1 cellular context compared by ENCODE assay signal in the genomic region with DNA sequence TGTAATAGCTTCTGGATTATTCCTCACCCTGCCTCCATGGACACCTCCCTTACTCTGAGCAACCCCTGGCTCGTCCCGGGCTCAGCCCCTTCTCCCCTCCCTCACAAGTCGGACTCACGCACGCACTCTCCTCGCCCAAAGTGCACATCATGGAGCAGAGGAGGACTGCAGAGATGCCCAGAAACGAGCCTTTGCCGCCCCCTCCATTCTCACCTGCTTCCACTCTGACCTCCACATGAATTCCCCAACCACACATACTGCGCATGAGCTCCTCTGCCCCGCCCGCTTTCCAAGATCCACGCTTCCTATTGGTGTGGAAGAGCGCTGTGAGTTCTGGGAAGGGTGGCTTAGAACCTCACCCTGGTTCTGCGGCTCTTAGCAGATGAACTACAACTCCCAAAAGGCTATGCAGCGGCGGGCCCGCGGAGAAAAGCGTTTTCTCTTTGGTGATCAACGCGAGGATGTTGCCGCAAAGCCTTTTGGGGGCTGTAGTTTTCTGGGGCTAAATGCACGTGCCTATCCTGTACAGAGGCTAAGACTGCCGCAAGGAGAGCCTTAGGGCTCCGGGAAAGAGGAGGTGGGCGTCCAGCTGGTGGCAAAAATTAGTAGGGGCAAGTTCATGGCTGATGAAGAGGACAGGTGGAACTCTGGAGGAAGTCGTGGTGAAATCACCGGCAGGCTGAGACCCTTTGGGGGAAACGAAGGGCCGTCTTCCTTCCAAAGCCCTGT.
TF ChIP-seq lines count a peak whose summit lies in the region.

A gene (minus strand): TSS at position 261 of the 729 bp plus-strand sequence. CDS start 1,618 bp downstream, outside the sequence.

TF ChIP-seq in HepG2, 621 proteins besides CTCF, POLR2A, EP300 and RAD21 (continued from another document and continues in another):
- TF ChIP-seq ZMYM3 (CRISPR knock-in tag; IDR thresholded peaks at IDR 0.05) (peak; percentile 27; the same call in 1 of the 2 replicates), ZNF496 (CRISPR knock-in tag; IDR thresholded peaks at IDR 0.05; ENCODE audit: insufficient replicate concordance) (no peak), ZNF546 (CRISPR knock-in tag; conservative IDR thresholded peaks at IDR 0.05) (0 out of 2 replicates have a peak, but pooled peaks have one; percentile 41), ZZZ3 (CRISPR knock-in tag; IDR thresholded peaks at IDR 0.05; ENCODE audit: borderline replicate concordance) (peak; percentile 72; the same call in 1 of the 2 replicates), SALL1 (CRISPR knock-in tag; IDR thresholded peaks at IDR 0.05) (peak; percentile 76), MBNL3 (CRISPR knock-in tag; conservative IDR thresholded peaks at IDR 0.05) (no peak), TMF1 (CRISPR knock-in tag; IDR thresholded peaks at IDR 0.05; ENCODE audit: low read depth) (no peak), TBX2 (CRISPR knock-in tag; IDR thresholded peaks at IDR 0.05; ENCODE audit: borderline replicate concordance) (peak; percentile 86), HCFC1 (IDR thresholded peaks at IDR 0.05; ENCODE audit: low read depth, low read length) (peak; percentile 99), CEBPB (IDR thresholded peaks at IDR 0.05; ENCODE audit: borderline replicate concordance, low read depth, low read length) (no peak), HOXA3 (CRISPR knock-in tag; IDR thresholded peaks at IDR 0.05) (peak; percentile 82), ERF (CRISPR knock-in tag; IDR thresholded peaks at IDR 0.05) (peak; percentile 96), KLF9 (CRISPR knock-in tag; IDR thresholded peaks at IDR 0.05; ENCODE audit: low read depth) (peak; percentile 72; the same call in 1 of the 2 replicates), JUN (CRISPR knock-in tag; IDR thresholded peaks at IDR 0.05) (peak; percentile 63; the same call in 1 of the 2 replicates), PHF20 (CRISPR knock-in tag; IDR thresholded peaks at IDR 0.05) (peak; percentile 71), ZNF703 (CRISPR knock-in tag; IDR thresholded peaks at IDR 0.05; ENCODE audit: borderline replicate concordance) (no peak), TOPORS (CRISPR knock-in tag; IDR thresholded peaks at IDR 0.05) (peak; percentile 20; the same call in 1 of the 2 replicates), CBX2 (IDR thresholded peaks at IDR 0.05; ENCODE audit: low read depth, low read length) (no peak), CBX2 (CRISPR knock-in tag; IDR thresholded peaks at IDR 0.05; ENCODE audit: low read depth) (no peak), LCORL (IDR thresholded peaks at IDR 0.05) (no peak), LCORL (CRISPR knock-in tag; IDR thresholded peaks at IDR 0.05) (peak; percentile 68), TBL1XR1 (IDR thresholded peaks at IDR 0.05; ENCODE audit: borderline replicate concordance, low read length, partially characterized antibody) (peak; percentile 78), U2AF1 (optimal IDR thresholded peaks at IDR 0.05; ENCODE audit: low read depth, low read length) (peak; percentile 68), NONO (IDR thresholded peaks at IDR 0.05) (no peak), NONO (CRISPR knock-in tag; conservative IDR thresholded peaks at IDR 0.05) (peak; percentile 32; the same call in 1 of the 2 replicates), ZNF468 (CRISPR knock-in tag; IDR thresholded peaks at IDR 0.05) (no peak), TEAD3 (CRISPR knock-in tag; optimal IDR thresholded peaks at IDR 0.05; ENCODE audit: borderline replicate concordance) (peak; percentile 85), ZNF33A (CRISPR knock-in tag; IDR thresholded peaks at IDR 0.05; ENCODE audit: borderline replicate concordance) (no peak), NR2F1 (CRISPR knock-in tag; IDR thresholded peaks at IDR 0.05) (0 out of 4 replicates have a peak, but pooled peaks of 1 of the 2 experiments have one; percentile 13), ZNF3 (CRISPR knock-in tag; IDR thresholded peaks at IDR 0.05) (no peak), MXD4 (CRISPR knock-in tag; IDR thresholded peaks at IDR 0.05) (peak; percentile 99), ZNF598 (CRISPR knock-in tag; IDR thresholded peaks at IDR 0.05; ENCODE audit: borderline replicate concordance) (peak; percentile 78; the same call in 1 of the 2 replicates), GABPA (IDR thresholded peaks at IDR 0.05; ENCODE audit: low read depth, low read length) (0 out of 2 replicates have a peak, but pooled peaks have one; percentile 16), GABPA (CRISPR knock-in tag; IDR thresholded peaks at IDR 0.05; ENCODE audit: low read depth) (peak; percentile 90), ATF7-NPFF (CRISPR knock-in tag; IDR thresholded peaks at IDR 0.05; ENCODE audit: low read depth) (peak; percentile 72; the same call in 1 of the 2 replicates), ZBTB7A (CRISPR knock-in tag; IDR thresholded peaks at IDR 0.05) (no peak)
- TF ChIP-seq, protein P1, sequence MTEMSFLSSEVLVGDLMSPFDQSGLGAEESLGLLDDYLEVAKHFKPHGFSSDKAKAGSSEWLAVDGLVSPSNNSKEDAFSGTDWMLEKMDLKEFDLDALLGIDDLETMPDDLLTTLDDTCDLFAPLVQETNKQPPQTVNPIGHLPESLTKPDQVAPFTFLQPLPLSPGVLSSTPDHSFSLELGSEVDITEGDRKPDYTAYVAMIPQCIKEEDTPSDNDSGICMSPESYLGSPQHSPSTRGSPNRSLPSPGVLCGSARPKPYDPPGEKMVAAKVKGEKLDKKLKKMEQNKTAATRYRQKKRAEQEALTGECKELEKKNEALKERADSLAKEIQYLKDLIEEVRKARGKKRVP (CRISPR knock-in tag; IDR thresholded peaks at IDR 0.05): peak in 1 of 2 experiments; percentile 24; a peak in 1 of 4 replicates
- TF ChIP-seq, protein P2, sequence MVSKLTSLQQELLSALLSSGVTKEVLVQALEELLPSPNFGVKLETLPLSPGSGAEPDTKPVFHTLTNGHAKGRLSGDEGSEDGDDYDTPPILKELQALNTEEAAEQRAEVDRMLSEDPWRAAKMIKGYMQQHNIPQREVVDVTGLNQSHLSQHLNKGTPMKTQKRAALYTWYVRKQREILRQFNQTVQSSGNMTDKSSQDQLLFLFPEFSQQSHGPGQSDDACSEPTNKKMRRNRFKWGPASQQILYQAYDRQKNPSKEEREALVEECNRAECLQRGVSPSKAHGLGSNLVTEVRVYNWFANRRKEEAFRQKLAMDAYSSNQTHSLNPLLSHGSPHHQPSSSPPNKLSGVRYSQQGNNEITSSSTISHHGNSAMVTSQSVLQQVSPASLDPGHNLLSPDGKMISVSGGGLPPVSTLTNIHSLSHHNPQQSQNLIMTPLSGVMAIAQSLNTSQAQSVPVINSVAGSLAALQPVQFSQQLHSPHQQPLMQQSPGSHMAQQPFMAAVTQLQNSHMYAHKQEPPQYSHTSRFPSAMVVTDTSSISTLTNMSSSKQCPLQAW (CRISPR knock-in tag; IDR thresholded peaks at IDR 0.05): peak; percentile 78
- TF ChIP-seq, protein P3, sequence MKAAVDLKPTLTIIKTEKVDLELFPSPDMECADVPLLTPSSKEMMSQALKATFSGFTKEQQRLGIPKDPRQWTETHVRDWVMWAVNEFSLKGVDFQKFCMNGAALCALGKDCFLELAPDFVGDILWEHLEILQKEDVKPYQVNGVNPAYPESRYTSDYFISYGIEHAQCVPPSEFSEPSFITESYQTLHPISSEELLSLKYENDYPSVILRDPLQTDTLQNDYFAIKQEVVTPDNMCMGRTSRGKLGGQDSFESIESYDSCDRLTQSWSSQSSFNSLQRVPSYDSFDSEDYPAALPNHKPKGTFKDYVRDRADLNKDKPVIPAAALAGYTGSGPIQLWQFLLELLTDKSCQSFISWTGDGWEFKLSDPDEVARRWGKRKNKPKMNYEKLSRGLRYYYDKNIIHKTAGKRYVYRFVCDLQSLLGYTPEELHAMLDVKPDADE (CRISPR knock-in tag; IDR thresholded peaks at IDR 0.05): 0 out of 2 replicates have a peak, but pooled peaks have one; percentile 62
- TF ChIP-seq, protein P4, sequence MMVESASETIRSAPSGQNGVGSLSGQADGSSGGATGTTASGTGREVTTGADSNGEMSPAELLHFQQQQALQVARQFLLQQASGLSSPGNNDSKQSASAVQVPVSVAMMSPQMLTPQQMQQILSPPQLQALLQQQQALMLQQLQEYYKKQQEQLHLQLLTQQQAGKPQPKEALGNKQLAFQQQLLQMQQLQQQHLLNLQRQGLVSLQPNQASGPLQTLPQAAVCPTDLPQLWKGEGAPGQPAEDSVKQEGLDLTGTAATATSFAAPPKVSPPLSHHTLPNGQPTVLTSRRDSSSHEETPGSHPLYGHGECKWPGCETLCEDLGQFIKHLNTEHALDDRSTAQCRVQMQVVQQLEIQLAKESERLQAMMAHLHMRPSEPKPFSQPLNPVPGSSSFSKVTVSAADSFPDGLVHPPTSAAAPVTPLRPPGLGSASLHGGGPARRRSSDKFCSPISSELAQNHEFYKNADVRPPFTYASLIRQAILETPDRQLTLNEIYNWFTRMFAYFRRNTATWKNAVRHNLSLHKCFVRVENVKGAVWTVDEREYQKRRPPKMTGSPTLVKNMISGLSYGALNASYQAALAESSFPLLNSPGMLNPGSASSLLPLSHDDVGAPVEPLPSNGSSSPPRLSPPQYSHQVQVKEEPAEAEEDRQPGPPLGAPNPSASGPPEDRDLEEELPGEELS (CRISPR knock-in tag; IDR thresholded peaks at IDR 0.05): peak; percentile 41
- TF ChIP-seq, protein P5, sequence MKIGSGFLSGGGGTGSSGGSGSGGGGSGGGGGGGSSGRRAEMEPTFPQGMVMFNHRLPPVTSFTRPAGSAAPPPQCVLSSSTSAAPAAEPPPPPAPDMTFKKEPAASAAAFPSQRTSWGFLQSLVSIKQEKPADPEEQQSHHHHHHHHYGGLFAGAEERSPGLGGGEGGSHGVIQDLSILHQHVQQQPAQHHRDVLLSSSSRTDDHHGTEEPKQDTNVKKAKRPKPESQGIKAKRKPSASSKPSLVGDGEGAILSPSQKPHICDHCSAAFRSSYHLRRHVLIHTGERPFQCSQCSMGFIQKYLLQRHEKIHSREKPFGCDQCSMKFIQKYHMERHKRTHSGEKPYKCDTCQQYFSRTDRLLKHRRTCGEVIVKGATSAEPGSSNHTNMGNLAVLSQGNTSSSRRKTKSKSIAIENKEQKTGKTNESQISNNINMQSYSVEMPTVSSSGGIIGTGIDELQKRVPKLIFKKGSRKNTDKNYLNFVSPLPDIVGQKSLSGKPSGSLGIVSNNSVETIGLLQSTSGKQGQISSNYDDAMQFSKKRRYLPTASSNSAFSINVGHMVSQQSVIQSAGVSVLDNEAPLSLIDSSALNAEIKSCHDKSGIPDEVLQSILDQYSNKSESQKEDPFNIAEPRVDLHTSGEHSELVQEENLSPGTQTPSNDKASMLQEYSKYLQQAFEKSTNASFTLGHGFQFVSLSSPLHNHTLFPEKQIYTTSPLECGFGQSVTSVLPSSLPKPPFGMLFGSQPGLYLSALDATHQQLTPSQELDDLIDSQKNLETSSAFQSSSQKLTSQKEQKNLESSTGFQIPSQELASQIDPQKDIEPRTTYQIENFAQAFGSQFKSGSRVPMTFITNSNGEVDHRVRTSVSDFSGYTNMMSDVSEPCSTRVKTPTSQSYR (CRISPR knock-in tag; IDR thresholded peaks at IDR 0.05; ENCODE audit: borderline replicate concordance): no peak
- TF ChIP-seq, protein P6, sequence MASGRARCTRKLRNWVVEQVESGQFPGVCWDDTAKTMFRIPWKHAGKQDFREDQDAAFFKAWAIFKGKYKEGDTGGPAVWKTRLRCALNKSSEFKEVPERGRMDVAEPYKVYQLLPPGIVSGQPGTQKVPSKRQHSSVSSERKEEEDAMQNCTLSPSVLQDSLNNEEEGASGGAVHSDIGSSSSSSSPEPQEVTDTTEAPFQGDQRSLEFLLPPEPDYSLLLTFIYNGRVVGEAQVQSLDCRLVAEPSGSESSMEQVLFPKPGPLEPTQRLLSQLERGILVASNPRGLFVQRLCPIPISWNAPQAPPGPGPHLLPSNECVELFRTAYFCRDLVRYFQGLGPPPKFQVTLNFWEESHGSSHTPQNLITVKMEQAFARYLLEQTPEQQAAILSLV (CRISPR knock-in tag; IDR thresholded peaks at IDR 0.05; ENCODE audit: borderline replicate concordance): peak; percentile 77
- TF ChIP-seq, protein P7, sequence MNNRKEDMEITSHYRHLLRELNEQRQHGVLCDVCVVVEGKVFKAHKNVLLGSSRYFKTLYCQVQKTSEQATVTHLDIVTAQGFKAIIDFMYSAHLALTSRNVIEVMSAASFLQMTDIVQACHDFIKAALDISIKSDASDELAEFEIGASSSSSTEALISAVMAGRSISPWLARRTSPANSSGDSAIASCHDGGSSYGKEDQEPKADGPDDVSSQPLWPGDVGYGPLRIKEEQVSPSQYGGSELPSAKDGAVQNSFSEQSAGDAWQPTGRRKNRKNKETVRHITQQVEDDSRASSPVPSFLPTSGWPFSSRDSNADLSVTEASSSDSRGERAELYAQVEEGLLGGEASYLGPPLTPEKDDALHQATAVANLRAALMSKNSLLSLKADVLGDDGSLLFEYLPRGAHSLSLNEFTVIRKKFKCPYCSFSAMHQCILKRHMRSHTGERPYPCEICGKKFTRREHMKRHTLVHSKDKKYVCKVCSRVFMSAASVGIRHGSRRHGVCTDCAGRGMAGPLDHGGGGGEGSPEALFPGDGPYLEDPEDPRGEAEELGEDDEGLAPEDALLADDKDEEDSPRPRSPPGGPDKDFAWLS (CRISPR knock-in tag; IDR thresholded peaks at IDR 0.05; ENCODE audit: borderline replicate concordance): no peak
- TF ChIP-seq, protein P8, sequence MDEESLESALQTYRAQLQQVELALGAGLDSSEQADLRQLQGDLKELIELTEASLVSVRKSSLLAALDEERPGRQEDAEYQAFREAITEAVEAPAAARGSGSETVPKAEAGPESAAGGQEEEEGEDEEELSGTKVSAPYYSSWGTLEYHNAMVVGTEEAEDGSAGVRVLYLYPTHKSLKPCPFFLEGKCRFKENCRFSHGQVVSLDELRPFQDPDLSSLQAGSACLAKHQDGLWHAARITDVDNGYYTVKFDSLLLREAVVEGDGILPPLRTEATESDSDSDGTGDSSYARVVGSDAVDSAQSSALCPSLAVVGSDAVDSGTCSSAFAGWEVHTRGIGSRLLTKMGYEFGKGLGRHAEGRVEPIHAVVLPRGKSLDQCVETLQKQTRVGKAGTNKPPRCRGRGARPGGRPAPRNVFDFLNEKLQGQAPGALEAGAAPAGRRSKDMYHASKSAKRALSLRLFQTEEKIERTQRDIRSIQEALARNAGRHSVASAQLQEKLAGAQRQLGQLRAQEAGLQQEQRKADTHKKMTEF (CRISPR knock-in tag; IDR thresholded peaks at IDR 0.05): peak; percentile 91
- TF ChIP-seq, protein P9, sequence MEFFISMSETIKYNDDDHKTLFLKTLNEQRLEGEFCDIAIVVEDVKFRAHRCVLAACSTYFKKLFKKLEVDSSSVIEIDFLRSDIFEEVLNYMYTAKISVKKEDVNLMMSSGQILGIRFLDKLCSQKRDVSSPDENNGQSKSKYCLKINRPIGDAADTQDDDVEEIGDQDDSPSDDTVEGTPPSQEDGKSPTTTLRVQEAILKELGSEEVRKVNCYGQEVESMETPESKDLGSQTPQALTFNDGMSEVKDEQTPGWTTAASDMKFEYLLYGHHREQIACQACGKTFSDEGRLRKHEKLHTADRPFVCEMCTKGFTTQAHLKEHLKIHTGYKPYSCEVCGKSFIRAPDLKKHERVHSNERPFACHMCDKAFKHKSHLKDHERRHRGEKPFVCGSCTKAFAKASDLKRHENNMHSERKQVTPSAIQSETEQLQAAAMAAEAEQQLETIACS (CRISPR knock-in tag; IDR thresholded peaks at IDR 0.05): no peak; the same call in 1 of the 2 replicates
- TF ChIP-seq, protein P10, sequence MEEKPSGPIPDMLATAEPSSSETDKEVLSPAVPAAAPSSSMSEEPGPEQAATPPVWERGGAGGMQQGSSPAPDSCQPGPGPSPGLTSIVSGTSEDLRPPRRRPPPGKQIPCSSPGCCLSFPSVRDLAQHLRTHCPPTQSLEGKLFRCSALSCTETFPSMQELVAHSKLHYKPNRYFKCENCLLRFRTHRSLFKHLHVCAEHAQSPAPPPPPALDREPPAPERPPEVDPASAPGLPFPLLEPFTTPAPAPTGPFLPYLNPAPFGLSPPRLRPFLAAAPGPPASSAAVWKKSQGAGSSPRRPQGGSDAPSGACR (CRISPR knock-in tag; IDR thresholded peaks at IDR 0.05): peak; percentile 19; the same call in 1 of the 2 replicates
